21 cellular contexts compared by ENCODE assay signal in genomic region chr2:23592061-23592685, GRCh38.
"Had no signal": no experiment of that assay in that cellular context is flagged by ENCODE, and none has a peak within 500 bp of the region (broad histone marks: within the 10 kb centered on the region; RNA-seq: fewer than 3 reads in every experiment).

No MANE protein-coding gene starts in this region.

- H3K4me1 ChIP-seq: uterus had no signal

- H3K27me3 ChIP-seq: dorsolateral prefrontal cortex, heart right ventricle, right atrium auricular region, uterus had no signal

- FAIRE-seq: colon, frontal cortex had no signal

- H3K27ac ChIP-seq: epithelial cell of prostate, skin epidermis had no signal

- ATAC-seq: activated CD8-positive, alpha-beta T cell treated with anti-CD3 and anti-CD28 coated beads for 36 hours; activated T-helper 17 cell treated with anti-CD3 and anti-CD28 coated beads, Interleukin-2, amount 50 U/mL, for 72 hours; stimulated activated memory B cell treated with anti-CD40 and anti-IgM and Interleukin-4, amounts not matched to agents 10 μg/mL and 1 μg/mL and 100 μg/mL, for 72 hours had no signal

- H3K9me3 ChIP-seq: heart right ventricle, right atrium auricular region, uterus had no signal

- H3K4me3 ChIP-seq: dorsolateral prefrontal cortex, heart right ventricle, right atrium auricular region, skin epidermis, uterus had no signal

- DNase-seq: activated B cell treated with CpG ODN at 0.5 μM for 24 hours; activated CD4-positive, alpha-beta T cell treated with anti-CD3 and anti-CD28 coated beads for 4 hours; activated CD8-positive, alpha-beta T cell treated with anti-CD3 and anti-CD28 coated beads for 36 hours; activated naive CD4-positive, alpha-beta T cell; activated naive CD8-positive, alpha-beta T cell treated with anti-CD3 and anti-CD28 coated beads, Interleukin-2, amount 10 ng/mL, durations not matched to agents 7 days and 5 days; activated T-cell treated with anti-CD3 and anti-CD28 coated beads, Interleukin-2, amount 50 U/mL, for 1 hour; amygdala; heart right ventricle; immature natural killer cell; stimulated activated CD4-positive, alpha-beta T cell treated with anti-CD3 and anti-CD28 coated beads, Interleukin-4, amount 100 ng/mL, for 24 hours; T-helper 1 cell; T-helper 9 cell; uterus had no signal

- H3K36me3 ChIP-seq: heart right ventricle, right atrium auricular region, uterus had no signal
